ENCODE assay signal across 23 cellular contexts in genomic region chr2:19209575-19210341, GRCh38.
"Had no signal": no experiment of that assay in that cellular context is flagged by ENCODE, and none has a peak within 500 bp of the region (broad histone marks: within the 10 kb centered on the region; RNA-seq: fewer than 3 reads in every experiment).

No MANE protein-coding gene starts in this region.

- H3K27ac Mint-ChIP-seq: activated naive CD8-positive, alpha-beta T cell treated with anti-CD3 and anti-CD28 coated beads for 36 hours; endodermal cell; memory B cell; natural killer cell treated with Interleukin-12 subunit alpha and Interleukin-12 subunit beta and Interleukin-15 and Interleukin-18, amount 100 ng/mL, for 72 hours; progenitor cell of endocrine pancreas had no signal

- H3K4me1 Mint-ChIP-seq: activated naive CD8-positive, alpha-beta T cell treated with anti-CD3 and anti-CD28 coated beads for 36 hours; central memory CD8-positive, alpha-beta T cell; memory B cell had no signal

- ATAC-seq: gastroesophageal sphincter; left ventricle myocardium superior; natural killer cell treated with Interleukin-12 subunit alpha and Interleukin-12 subunit beta and Interleukin-15 and Interleukin-18, amount 100 ng/mL, for 72 hours; upper lobe of right lung had no signal

- H3K4me3 Mint-ChIP-seq: activated naive CD8-positive, alpha-beta T cell treated with anti-CD3 and anti-CD28 coated beads for 36 hours; central memory CD8-positive, alpha-beta T cell; endodermal cell; memory B cell; natural killer cell treated with Interleukin-12 subunit alpha and Interleukin-12 subunit beta and Interleukin-15 and Interleukin-18, amount 100 ng/mL, for 72 hours had no signal

- H3K9me3 ChIP-seq: breast epithelium, gastroesophageal sphincter, upper lobe of right lung had no signal

- H3K9me3 Mint-ChIP-seq: activated naive CD8-positive, alpha-beta T cell treated with anti-CD3 and anti-CD28 coated beads for 36 hours; central memory CD8-positive, alpha-beta T cell; memory B cell had no signal

- H3K4me1 ChIP-seq: breast epithelium, sigmoid colon, upper lobe of right lung had no signal

- H3K27me3 ChIP-seq: breast epithelium, gastroesophageal sphincter, sigmoid colon, upper lobe of right lung had no signal

- H3K27me3 Mint-ChIP-seq: activated naive CD8-positive, alpha-beta T cell treated with anti-CD3 and anti-CD28 coated beads for 36 hours; central memory CD8-positive, alpha-beta T cell; memory B cell; natural killer cell treated with Interleukin-12 subunit alpha and Interleukin-12 subunit beta and Interleukin-15 and Interleukin-18, amount 100 ng/mL, for 72 hours; progenitor cell of endocrine pancreas had no signal

- DNase-seq: activated CD4-positive, alpha-beta T cell treated with anti-CD3 and anti-CD28 coated beads for 1 hour; activated CD4-positive, alpha-beta T cell treated with anti-CD3 and anti-CD28 coated beads, Interleukin-2, amount 50 U/mL, for 4 hours; activated CD8-positive, alpha-beta memory T cell treated with anti-CD3 and anti-CD28 coated beads for 24 hours; activated CD8-positive, alpha-beta memory T cell treated with anti-CD3 and anti-CD28 coated beads, Interleukin-2, amount 50 U/mL, for 4 hours; activated naive CD4-positive, alpha-beta T cell treated with Interleukin-2 at 50 U/mL for 16 hours; activated naive CD8-positive, alpha-beta T cell treated with anti-CD3 and anti-CD28 coated beads for 36 hours; activated T-cell treated with anti-CD3 and anti-CD28 coated beads, Interleukin-2, amount 50 U/mL, for 48 hours; endodermal cell; head of caudate nucleus; hypothalamus; left ventricle myocardium superior; retina; sigmoid colon; stimulated activated CD4-positive, alpha-beta T cell treated with anti-CD3 and anti-CD28 coated beads, Interleukin-15, amount 100 ng/mL, for 24 hours; stimulated activated naive CD4-positive, alpha-beta T cell treated with Interleukin-2 at 50 U/mL for 16 hours; upper lobe of right lung had no signal

- H3K36me3 Mint-ChIP-seq: activated naive CD8-positive, alpha-beta T cell treated with anti-CD3 and anti-CD28 coated beads for 36 hours; natural killer cell treated with Interleukin-12 subunit alpha and Interleukin-12 subunit beta and Interleukin-15 and Interleukin-18, amount 100 ng/mL, for 72 hours had no signal

- H3K27ac ChIP-seq: breast epithelium, gastroesophageal sphincter, sigmoid colon, upper lobe of right lung had no signal

- H3K4me3 ChIP-seq: breast epithelium, gastroesophageal sphincter, sigmoid colon, smooth muscle cell, upper lobe of right lung had no signal

- H3K36me3 ChIP-seq: breast epithelium, gastroesophageal sphincter, sigmoid colon, upper lobe of right lung had no signal
